Comparison of ENCODE assay signal across 11 cellular contexts in genomic region chr6:18362058-18362561, GRCh38. TPM values are rescaled to one million over a fixed set of nuclear protein-coding genes. Genes with fewer than 3 reads are reported as not detected.
A peak's percentile ranks its signal among the peaks of the same experiment; 100 is the strongest.
DNase-seq lines count a peak whose midpoint lies in the region; TF ChIP-seq lines count a peak whose summit lies in the region.
"Had no signal": no experiment of that assay in that cellular context is flagged by ENCODE, and none has a peak within 500 bp of the region (broad histone marks: within the 10 kb centered on the region; RNA-seq: fewer than 3 reads in every experiment).

No MANE protein-coding gene starts in this region.

- H3K9me3 ChIP-seq in GM23248 (ENCODE audit: low read depth) (no peaks in the 10 kb centered on the region), adipocyte (ENCODE audit: control insufficient read depth, low read length) (no peaks in the 10 kb centered on the region), skeletal muscle tissue (ENCODE audit: control insufficient read depth in 3 of 3, low read length in 3 of 3) (no peaks in the 10 kb centered on the region)

- H3K4me1 ChIP-seq in GM23248 (ENCODE audit: insufficient read depth) (peaks cover 12% of the 10 kb centered on the region), adipocyte (ENCODE audit: control insufficient read depth, insufficient read depth, low read length) (peaks cover 17% of the 10 kb centered on the region), skeletal muscle tissue (ENCODE audit: control insufficient read depth in 3 of 3, insufficient read depth in 3 of 3, low read length in 3 of 3) (peaks cover 13 to 25% (median 14%) of the 10 kb centered on the region in 3 donors)

- in situ Hi-C loops in GM23248 (cut with MboI): no loop called here

- no peaks in the 10 kb centered on the region for H3K36me3 ChIP-seq in GM23248 (ENCODE audit: low read depth)
- H3K36me3 ChIP-seq in adipocyte (ENCODE audit: control insufficient read depth, insufficient read depth, low read length, severe bottlenecking): no peaks in the 10 kb centered on the region
- no peaks in the 10 kb centered on the region for H3K36me3 ChIP-seq in skeletal muscle tissue (ENCODE audit: control insufficient read depth in 3 of 3, insufficient read depth in 3 of 3, low read length in 3 of 3)

- H3K4me3 ChIP-seq in GM23248 (no peak overlapping the region), adipocyte (ENCODE audit: low read length) (no peak overlapping the region), foreskin fibroblast (ENCODE audit: low read depth in 1 of 2, low read length in 2 of 2) (no peak overlapping the region), skeletal muscle tissue (ENCODE audit: low read length in 3 of 3) (peak overlapping the region in 1 of 3 donors; percentile 47)

- no peak overlapping the region for H2AFZ ChIP-seq in GM23248

- H3K9ac ChIP-seq in GM23248 (no peak overlapping the region), adipocyte (ENCODE audit: low read length) (no peak overlapping the region), skeletal muscle tissue (ENCODE audit: low read depth in 1 of 3, low read length in 3 of 3) (peak overlapping the region in 2 of 3 donors; percentile 4 to 55)

- H3K27ac ChIP-seq in GM23248: peak overlapping the region; percentile 61
- peak overlapping the region; percentile 66 for H3K27ac ChIP-seq in skeletal muscle tissue (ENCODE audit: low read depth, low read length)

- no peaks in the 10 kb centered on the region for H4K20me1 ChIP-seq in GM23248 (ENCODE audit: insufficient read depth)

- DNase-seq in GM23248: peak; percentile 92
- DNase-seq in adipocyte (ENCODE audit: low read depth): peak; percentile 92
- DNase-seq in foreskin fibroblast: peak; percentile 82 to 88
- DNase-seq in NCI-H2107 (lab: John Stamatoyannopoulos, UW): no peak
- DNase-seq in activated CD4-positive, alpha-beta T cell treated with anti-CD3 and anti-CD28 coated beads, Interleukin-2, amount 50 U/mL, for 1 hour: no peak
- DNase-seq in HuH-7 (ENCODE audit: low spot score): no peak
- no peak for DNase-seq in SIG-M5 (lab: John Stamatoyannopoulos, UW)
- DNase-seq: activated CD4-positive, alpha-beta T cell treated with anti-CD3 and anti-CD28 coated beads, Interleukin-2, amount 10 ng/mL, durations not matched to agents 7 days and 5 days; NCI-H187 had no signal

- H3F3A ChIP-seq in GM23248 (ENCODE audit: insufficient read depth): peaks cover 12% of the 10 kb centered on the region

- TF ChIP-seq CTCF in foreskin fibroblast (IDR thresholded peaks at IDR 0.05; ENCODE audit: low read depth, low read length): no peak

- no peaks in the 10 kb centered on the region for H3K79me2 ChIP-seq in GM23248 (ENCODE audit: insufficient read depth)

- H3K9me2 ChIP-seq in GM23248 (ENCODE audit: insufficient read depth): no peaks in the 10 kb centered on the region

- H3K27me3 ChIP-seq in GM23248 (replicated peaks; ENCODE audit: insufficient read depth) (no peaks in the 10 kb centered on the region), adipocyte (replicated peaks; ENCODE audit: control insufficient read depth, insufficient read depth, low read length) (no peaks in the 10 kb centered on the region), skeletal muscle tissue (ENCODE audit: control insufficient read depth in 3 of 3, insufficient read depth in 3 of 3, low read length in 3 of 3) (no peaks in the 10 kb centered on the region)

- no peak overlapping the region for H3K4me2 ChIP-seq in GM23248 (ENCODE audit: unreplicated experiment)

- 4 to 13% methylated on average over 2 of the region's 2 CpGs for WGBS in GM23248 (ENCODE audit: low coverage in 1 of 2, low lambda C conversion rate in 2 of 2, missing lambda C conversion rate in 2 of 2), 2 experiments

RNA-seq across cellular contexts. Expression of gene RNF144B, which starts 25.0 kb away (rescaled TPM):
- total RNA-seq in GM23248 (2014; rRNA removed; shearing (Covaris generic)): 3.5 and 3.7 TPM in 2 replicates
- polyA plus RNA-seq in GM23248 (2016; fragmentation: Nextera tagmentation; extraction: Ambion mirVana): 2.6 and 2.7 TPM in 2 replicates
- total RNA-seq in skeletal muscle tissue: 15.1 TPM
- total RNA-seq: RPMI7951 had no signal

Comparison
In these comparisons a context has a peak if more than half of its experiments do, and no peak if none do; other contexts are left out.
1. DNase-seq: peak in GM23248 (single experiment), adipocyte (single experiment) and foreskin fibroblast (2 of 2); none in NCI-H2107 (single experiment), activated CD4-positive, alpha-beta T cell treated with anti-CD3 and anti-CD28 coated beads, Interleukin-2, amount 50 U/mL, for 1 hour (single experiment), HuH-7 (single experiment) and SIG-M5 (single experiment).
2. H3K9ac ChIP-seq: peak in skeletal muscle tissue (2 of 3); none in GM23248 (single experiment) and adipocyte (single experiment).